In the genomic region with DNA sequence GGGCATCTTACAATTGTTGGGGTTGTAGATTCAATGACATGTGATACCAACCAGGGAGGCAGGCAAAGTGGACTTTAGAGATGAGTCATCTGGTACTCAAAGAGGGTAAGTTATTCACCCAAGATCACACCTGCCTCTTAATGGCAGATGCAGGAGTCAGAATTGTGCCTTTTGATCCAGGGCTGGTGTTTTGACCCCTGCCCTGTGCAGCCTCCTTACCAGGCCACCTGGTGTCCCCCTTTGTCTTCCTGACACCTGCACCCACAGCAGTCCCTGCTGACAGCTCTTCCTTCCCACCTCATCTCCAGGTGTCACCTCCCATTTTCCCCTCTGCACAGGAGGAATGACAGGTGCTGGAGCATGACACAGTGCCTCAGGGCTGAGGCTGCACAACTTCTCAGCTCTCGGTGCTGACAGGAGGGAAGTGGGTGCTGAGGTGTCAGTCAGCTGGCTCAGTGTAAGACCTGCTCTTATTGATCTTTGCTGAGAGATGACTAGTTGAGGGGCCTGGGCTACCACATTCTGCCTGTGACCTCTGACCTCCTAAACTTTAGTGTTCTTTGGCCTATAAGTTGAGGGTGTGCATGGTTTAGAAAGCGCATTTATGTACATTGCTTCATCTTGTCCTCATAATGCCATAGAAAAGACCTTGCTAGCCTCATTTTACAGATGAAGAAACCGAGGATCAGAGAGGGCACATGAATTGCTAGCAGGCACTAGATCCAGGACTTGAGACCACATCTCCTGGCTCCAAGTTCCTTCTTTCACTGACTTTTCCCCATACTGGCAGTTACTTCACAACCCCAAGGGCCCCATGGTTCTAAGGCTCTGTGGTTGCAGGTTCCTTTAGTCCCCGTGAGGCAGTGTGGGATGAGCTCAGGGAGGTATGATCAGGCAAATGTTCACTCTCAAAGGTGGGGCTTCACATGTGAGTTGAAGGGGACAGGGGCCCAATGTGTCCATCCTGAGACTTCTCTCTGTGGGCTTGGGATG, we compare ENCODE assay signal across 8 cellular contexts. TPM values are rescaled to one million over a fixed set of nuclear protein-coding genes. Genes with fewer than 3 reads are reported as not detected.
DNase-seq lines count a peak whose midpoint lies in the region; ATAC-seq and TF ChIP-seq lines count a peak whose summit lies in the region.

No MANE protein-coding gene starts in this region.

- intact Hi-C loops in activated CD8-positive, alpha-beta T cell treated with anti-CD3 and anti-CD28 coated beads for 36 hours (cut with micrococcal nuclease), result no loop called here

- peaks cover 11% of the 10 kb centered on the region for H3K27me3 Mint-ChIP-seq in activated CD8-positive, alpha-beta T cell treated with anti-CD3 and anti-CD28 coated beads for 36 hours
- H3K27me3 Mint-ChIP-seq in activated CD8-positive, alpha-beta T cell treated with anti-CD3 and anti-CD28 coated beads, Interleukin-2, amount 10 ng/mL, durations not matched to agents 7 days and 5 days (ENCODE audit: low read depth), result peaks cover 9% of the 10 kb centered on the region
- H3K27me3 Mint-ChIP-seq in stimulated activated memory B cell treated with anti-CD40 and anti-IgM and Interleukin-4, amounts not matched to agents 10 μg/mL and 1 μg/mL and 100 μg/mL, for 72 hours, result no peaks in the 10 kb centered on the region

- DNase-seq in activated CD8-positive, alpha-beta T cell treated with anti-CD3 and anti-CD28 coated beads for 36 hours, result no peak
- DNase-seq in activated CD8-positive, alpha-beta T cell treated with anti-CD3 and anti-CD28 coated beads, Interleukin-2, amount 10 ng/mL, durations not matched to agents 7 days and 5 days, result no peak
- peak; percentile 75 for DNase-seq in NCI-H2196 (lab: John Stamatoyannopoulos, UW; ENCODE audit: unreplicated experiment)
- no peak for DNase-seq in cortex of kidney (lab: John Stamatoyannopoulos, UW)
- no peak for DNase-seq in NCI-H526 treated with DMSO at 0.1 percent for 48 hours (lab: John Stamatoyannopoulos, UW)
- DNase-seq in HK-2 (ENCODE audit: unreplicated experiment), result no peak

- POLR2A ChIA-PET in activated CD8-positive, alpha-beta T cell treated with anti-CD3 and anti-CD28 coated beads for 36 hours (lab: Charles Lee), result interaction anchor here (0.7 kb wide), 1 partner anchor 270 kb away, joined by 3 read pairs; no protein-coding TSS in a partner anchor
- POLR2A ChIA-PET in activated CD8-positive, alpha-beta T cell treated with anti-CD3 and anti-CD28 coated beads, Interleukin-2, amount 10 ng/mL, durations not matched to agents 7 days and 5 days (lab: Charles Lee), result no interaction called here

- no peaks in the 10 kb centered on the region for H3K9me3 Mint-ChIP-seq in activated CD8-positive, alpha-beta T cell treated with anti-CD3 and anti-CD28 coated beads for 36 hours
- no peaks in the 10 kb centered on the region for H3K9me3 Mint-ChIP-seq in activated CD8-positive, alpha-beta T cell treated with anti-CD3 and anti-CD28 coated beads, Interleukin-2, amount 10 ng/mL, durations not matched to agents 7 days and 5 days (ENCODE audit: insufficient read depth)
- no peaks in the 10 kb centered on the region for H3K9me3 Mint-ChIP-seq in stimulated activated memory B cell treated with anti-CD40 and anti-IgM and Interleukin-4, amounts not matched to agents 10 μg/mL and 1 μg/mL and 100 μg/mL, for 72 hours

- no peaks in the 10 kb centered on the region for H3K4me1 Mint-ChIP-seq in activated CD8-positive, alpha-beta T cell treated with anti-CD3 and anti-CD28 coated beads for 36 hours (ENCODE audit: low read depth)
- H3K4me1 Mint-ChIP-seq in activated CD8-positive, alpha-beta T cell treated with anti-CD3 and anti-CD28 coated beads, Interleukin-2, amount 10 ng/mL, durations not matched to agents 7 days and 5 days (ENCODE audit: low read depth), result no peaks in the 10 kb centered on the region
- peaks cover 41% of the 10 kb centered on the region for H3K4me1 Mint-ChIP-seq in stimulated activated memory B cell treated with anti-CD40 and anti-IgM and Interleukin-4, amounts not matched to agents 10 μg/mL and 1 μg/mL and 100 μg/mL, for 72 hours

- no peak overlapping the region for H3K4me3 Mint-ChIP-seq in activated CD8-positive, alpha-beta T cell treated with anti-CD3 and anti-CD28 coated beads for 36 hours
- H3K4me3 Mint-ChIP-seq in activated CD8-positive, alpha-beta T cell treated with anti-CD3 and anti-CD28 coated beads, Interleukin-2, amount 10 ng/mL, durations not matched to agents 7 days and 5 days, result no peak overlapping the region
- H3K4me3 Mint-ChIP-seq in stimulated activated memory B cell treated with anti-CD40 and anti-IgM and Interleukin-4, amounts not matched to agents 10 μg/mL and 1 μg/mL and 100 μg/mL, for 72 hours, result peak overlapping the region; percentile 13

- ATAC-seq in activated CD8-positive, alpha-beta T cell treated with anti-CD3 and anti-CD28 coated beads for 36 hours, result peak; percentile 45
- no peak for ATAC-seq in activated CD8-positive, alpha-beta T cell treated with anti-CD3 and anti-CD28 coated beads, Interleukin-2, amount 10 ng/mL, durations not matched to agents 7 days and 5 days
- ATAC-seq in HG02970 (IDR thresholded peaks at IDR 0.05; ENCODE audit: low FRiP score, unreplicated experiment), result peak; percentile 61
- peak; percentile 85 for ATAC-seq in stimulated activated memory B cell treated with anti-CD40 and anti-IgM and Interleukin-4, amounts not matched to agents 10 μg/mL and 1 μg/mL and 100 μg/mL, for 72 hours

- CTCF ChIA-PET in activated CD8-positive, alpha-beta T cell treated with anti-CD3 and anti-CD28 coated beads for 36 hours (lab: Charles Lee), result interaction anchor here (0.9 kb wide), 1 partner anchor 540 kb away, joined by 3 read pairs; no protein-coding TSS in a partner anchor
- CTCF ChIA-PET in activated CD8-positive, alpha-beta T cell treated with anti-CD3 and anti-CD28 coated beads, Interleukin-2, amount 10 ng/mL, durations not matched to agents 7 days and 5 days (lab: Charles Lee), result no interaction called here

- no peak for TF ChIP-seq CTCF in activated CD8-positive, alpha-beta T cell treated with anti-CD3 and anti-CD28 coated beads for 36 hours (IDR thresholded peaks at IDR 0.05)

- H3K36me3 Mint-ChIP-seq in activated CD8-positive, alpha-beta T cell treated with anti-CD3 and anti-CD28 coated beads for 36 hours (ENCODE audit: low read depth), result no peaks in the 10 kb centered on the region
- H3K36me3 Mint-ChIP-seq in activated CD8-positive, alpha-beta T cell treated with anti-CD3 and anti-CD28 coated beads, Interleukin-2, amount 10 ng/mL, durations not matched to agents 7 days and 5 days (ENCODE audit: low read depth), result no peaks in the 10 kb centered on the region
- H3K36me3 Mint-ChIP-seq in stimulated activated memory B cell treated with anti-CD40 and anti-IgM and Interleukin-4, amounts not matched to agents 10 μg/mL and 1 μg/mL and 100 μg/mL, for 72 hours, result no peaks in the 10 kb centered on the region

- no peak overlapping the region for H3K27ac Mint-ChIP-seq in activated CD8-positive, alpha-beta T cell treated with anti-CD3 and anti-CD28 coated beads for 36 hours
- no peak overlapping the region for H3K27ac Mint-ChIP-seq in activated CD8-positive, alpha-beta T cell treated with anti-CD3 and anti-CD28 coated beads, Interleukin-2, amount 10 ng/mL, durations not matched to agents 7 days and 5 days
- H3K27ac Mint-ChIP-seq in stimulated activated memory B cell treated with anti-CD40 and anti-IgM and Interleukin-4, amounts not matched to agents 10 μg/mL and 1 μg/mL and 100 μg/mL, for 72 hours, result peak overlapping the region; percentile 81

RNA-seq across cellular contexts. Expression of a gene that starts 31.3 kb away (rescaled TPM):
- total RNA-seq in activated CD8-positive, alpha-beta T cell treated with anti-CD3 and anti-CD28 coated beads for 36 hours, result not detected
- total RNA-seq in activated CD8-positive, alpha-beta T cell treated with anti-CD3 and anti-CD28 coated beads, Interleukin-2, amount 10 ng/mL, durations not matched to agents 7 days and 5 days, result under 1 TPM in 1 of 2 experiments, not detected in 1; 0.08 TPM
